In the genomic region with DNA sequence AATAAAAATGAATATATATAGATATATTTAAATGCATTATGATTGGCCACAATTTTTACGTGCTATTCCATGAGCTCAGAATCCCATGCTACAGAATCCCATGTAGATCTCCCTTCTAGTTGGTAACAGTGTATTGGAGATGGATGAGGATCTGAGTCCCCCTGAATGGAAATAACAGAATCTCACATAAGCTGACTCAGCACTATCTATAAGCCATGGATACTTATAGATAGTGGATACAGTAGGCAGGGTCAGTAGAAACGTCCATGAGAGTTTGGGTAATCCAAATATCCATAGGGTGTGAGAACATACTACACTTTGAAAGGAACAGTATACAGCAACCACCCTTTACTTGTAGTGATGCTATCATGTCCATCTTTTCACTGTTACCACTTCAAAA, we compare ENCODE assay signal across 20 cellular contexts.
DNase-seq lines count a peak whose midpoint lies in the region; ATAC-seq, FAIRE-seq and TF ChIP-seq lines count a peak whose summit lies in the region.
"Had no signal": no experiment of that assay in that cellular context is flagged by ENCODE, and none has a peak within 500 bp of the region (broad histone marks: within the 10 kb centered on the region; RNA-seq: fewer than 3 reads in every experiment).

No MANE protein-coding gene starts in this region.

- WGBS in A549 (ENCODE audit: missing lambda C conversion rate): 3% methylated on average over 2 of the region's 2 CpGs
- no CpG with 5 or more reads among the region's 2 CpGs for WGBS in IMR-90 (ENCODE audit: extremely low coverage in 2 of 2, insufficient read length in 1 of 2), 2 experiments
- 90% methylated on average over 2 of the region's 2 CpGs; no CpG with 5 or more reads in 1 of the 2 experiments for WGBS in H1 (ENCODE audit: extremely low coverage in 1 of 2, insufficient coverage in 1 of 2, insufficient read length in 1 of 2, insufficient replicate concordance in 2 of 2, low coverage in 1 of 2, low lambda C conversion rate in 2 of 2, missing lambda C conversion rate in 1 of 2), 2 experiments

- H4K91ac ChIP-seq in IMR-90 (ENCODE audit: insufficient read depth, low read depth, low read length) (no peak overlapping the region), H1 (replicated peaks; ENCODE audit: insufficient read length, low read length) (no peak overlapping the region)

- POLR2A ChIA-PET in A549 (lab: Yijun Ruan, JAX): no interaction called here
- POLR2A ChIA-PET in IMR-90 (lab: Charles Lee; ENCODE audit: unreplicated experiment): no interaction called here
- POLR2A ChIA-PET in H1 (lab: Charles Lee; ENCODE audit: partially characterized antibody): no interaction called here

- H3K4ac ChIP-seq in IMR-90 (ENCODE audit: low read depth, low read length): no peak overlapping the region
- no peak overlapping the region for H3K4ac ChIP-seq in H1 (replicated peaks; ENCODE audit: insufficient read length, low read depth, low read length)

- DNase-seq in A549 (ENCODE audit: low read depth in 1 of 2, low spot score in 1 of 2) (no peak), IMR-90 (no peak), H1 (ENCODE audit: low read depth in 1 of 2, low spot score in 2 of 2) (no peak), urothelium cell line (ENCODE audit: low spot score) (no peak), kidney glomerular epithelial cell (lab: John Stamatoyannopoulos, UW) (no peak)
- DNase-seq: 8988T; AML-193; Caco-2; Calu3; CD4-positive, alpha-beta T cell; CD8-positive, alpha-beta T cell; DMS79 treated with DMSO at 0.1 percent for 48 hours; GF-D8 had no signal

- no peak overlapping the region for H2AFZ ChIP-seq in IMR-90 (replicated peaks; ENCODE audit: low read length, poor library complexity)
- no peak overlapping the region for H2AFZ ChIP-seq in H1 (ENCODE audit: low read length)

- H3K4me2 ChIP-seq in A549 (no peak overlapping the region), IMR-90 (ENCODE audit: low read depth, low read length) (no peak overlapping the region), H1 (ENCODE audit: insufficient read depth in 1 of 2, low read depth in 2 of 2, low read length in 2 of 2) (no peak overlapping the region)
- H3K4me2 ChIP-seq: BLaER1 treated with 17β-estradiol and CSF1 and Interleukin-3, amounts not matched to agents 10 nM and 100 nM had no signal

- H2BK20ac ChIP-seq in IMR-90 (ENCODE audit: low read depth, low read length): no peak overlapping the region
- H2BK20ac ChIP-seq in H1 (ENCODE audit: low read length): no peak overlapping the region

- no peaks in the 10 kb centered on the region for H3K9me1 ChIP-seq in IMR-90 (ENCODE audit: insufficient read depth, low read length)

- no peaks in the 10 kb centered on the region for H4K20me1 ChIP-seq in IMR-90 (ENCODE audit: insufficient read depth, low read length)
- no peaks in the 10 kb centered on the region for H4K20me1 ChIP-seq in H1 (replicated peaks in 1 of 2; ENCODE audit: control insufficient read depth in 1 of 2, insufficient read depth in 2 of 2, low read length in 2 of 2)
- H4K20me1 ChIP-seq: BLaER1 treated with 17β-estradiol and CSF1 and Interleukin-3, amounts not matched to agents 10 nM and 100 nM had no signal

- FAIRE-seq in A549 (lab: Jason Lieb, UNC) (no peak), H1 (lab: Jason Lieb, UNC) (no peak), urothelium cell line (lab: Jason Lieb, UNC) (no peak)
- FAIRE-seq: A204.1, D721Med, G401.6, GM12891, GM19239 had no signal

- in situ Hi-C loops in IMR-90 (cut with MboI; ENCODE audit: low sequenced_read_pairs): no loop called here

- TF ChIP-seq CTCF in A549 (IDR thresholded peaks at IDR 0.05) (no peak), IMR-90 (conservative IDR thresholded peaks at IDR 0.05; ENCODE audit: low read depth, low read length) (no peak), H1 (IDR thresholded peaks at IDR 0.05; ENCODE audit: control extremely low read depth in 1 of 3, insufficient read depth in 1 of 3, low read depth in 1 of 3, low read length in 3 of 3) (no peak)

- H2AK9ac ChIP-seq in IMR-90 (replicated peaks; ENCODE audit: low read depth, low read length, poor library complexity): no peak overlapping the region

- H2BK15ac ChIP-seq in IMR-90 (ENCODE audit: low read depth, low read length) (no peak overlapping the region), H1 (ENCODE audit: low read length) (no peak overlapping the region)

- H3K79me2 ChIP-seq in H1 (ENCODE audit: control insufficient read depth in 1 of 2, insufficient read depth in 2 of 2, low read length in 2 of 2): no peaks in the 10 kb centered on the region

- TF ChIP-seq POLR2A in A549 (IDR thresholded peaks at IDR 0.05; ENCODE audit: low read length): no peak
- TF ChIP-seq POLR2A in IMR-90 (IDR thresholded peaks at IDR 0.05; ENCODE audit: low read depth, low read length): no peak
- TF ChIP-seq POLR2A in H1 (IDR thresholded peaks at IDR 0.05; ENCODE audit: control extremely low read depth in 1 of 2, low read depth in 2 of 2, low read length in 2 of 2): no peak

- H4K8ac ChIP-seq in IMR-90 (ENCODE audit: low read depth in 2 of 2, low read length in 2 of 2): no peak overlapping the region
- H4K8ac ChIP-seq in H1 (ENCODE audit: extremely low read depth, insufficient read depth, low read length): no peak overlapping the region

- TF ChIP-seq RAD21 in A549 (conservative IDR thresholded peaks at IDR 0.05 in 1 of 2, IDR thresholded peaks at IDR 0.05 in 1 of 2) (no peak), IMR-90 (IDR thresholded peaks at IDR 0.05; ENCODE audit: low read length) (no peak), H1 (IDR thresholded peaks at IDR 0.05 in 1 of 2, conservative IDR thresholded peaks at IDR 0.05 in 1 of 2; ENCODE audit: low read depth in 2 of 2, low read length in 2 of 2) (no peak)

- no peaks in the 10 kb centered on the region for H3K23me2 ChIP-seq in H1 (ENCODE audit: low read depth, low read length)

- no peak overlapping the region for H3K56ac ChIP-seq in IMR-90 (ENCODE audit: extremely low read depth, insufficient read depth, low read length)
- H3K56ac ChIP-seq in H1 (replicated peaks; ENCODE audit: insufficient read length, low read depth, low read length): no peak overlapping the region

- intact Hi-C loops in IMR-90 (cut with micrococcal nuclease): no loop called here

- TF ChIP-seq EP300 in A549 (IDR thresholded peaks at IDR 0.05) (no peak), H1 (IDR thresholded peaks at IDR 0.05; ENCODE audit: borderline replicate concordance in 1 of 2, low read depth in 2 of 2, low read length in 2 of 2) (no peak)

- dilution Hi-C loops in IMR-90 (cut with HindIII; ENCODE audit: low sequenced_read_pairs, unreplicated experiment): no loop called here

- CTCF ChIA-PET in A549 (lab: Yijun Ruan, JAX): no interaction called here
- CTCF ChIA-PET in IMR-90 (lab: Yijun Ruan, JAX): no interaction called here
- CTCF ChIA-PET in H1 (lab: Charles Lee; ENCODE audit: partially characterized antibody): no interaction called here

- no peaks in the 10 kb centered on the region for H3K79me1 ChIP-seq in IMR-90 (ENCODE audit: low read depth in 1 of 2, low read length in 2 of 2)
- H3K79me1 ChIP-seq in H1 (ENCODE audit: low read depth, low read length): no peaks in the 10 kb centered on the region

- ATAC-seq in A549: no peak
- no peak for ATAC-seq in IMR-90 (ENCODE audit: low read depth)
- ATAC-seq: CD8-positive, alpha-beta T cell had no signal

- H2BK12ac ChIP-seq in H1 (ENCODE audit: low read depth, low read length): no peak overlapping the region

- H3K36me3 ChIP-seq in IMR-90 (ENCODE audit: control insufficient read depth, insufficient read depth, low read length) (no peaks in the 10 kb centered on the region), H1 (ENCODE audit: control insufficient read depth in 2 of 4, insufficient read depth in 4 of 4, low read length in 3 of 4) (no peaks in the 10 kb centered on the region)
- H3K36me3 ChIP-seq: BLaER1 treated with 17β-estradiol and CSF1 and Interleukin-3, amounts not matched to agents 10 nM and 100 nM had no signal

- H3K27ac ChIP-seq in A549 (no peak overlapping the region), IMR-90 (ENCODE audit: insufficient read depth, low read length) (no peak overlapping the region), H1 (ENCODE audit: low read depth, low read length) (no peak overlapping the region)
- H3K27ac ChIP-seq: BLaER1 treated with 17β-estradiol and CSF1 and Interleukin-3, amounts not matched to agents 10 nM and 100 nM; C4-2B had no signal

- H2BK120ac ChIP-seq in IMR-90 (ENCODE audit: low read depth, low read length): no peak overlapping the region
- H2BK120ac ChIP-seq in H1 (replicated peaks; ENCODE audit: low read depth, low read length): no peak overlapping the region

- H4K5ac ChIP-seq in IMR-90 (ENCODE audit: low read depth, low read length): no peak overlapping the region
- H4K5ac ChIP-seq in H1 (ENCODE audit: insufficient read length, low read depth, low read length): no peak overlapping the region

- H3K27me3 ChIP-seq in IMR-90 (ENCODE audit: control insufficient read depth, insufficient read depth, low read length) (no peaks in the 10 kb centered on the region), H1 (replicated peaks in 1 of 4; ENCODE audit: control insufficient read depth in 3 of 4, extremely low read depth in 1 of 4, insufficient read depth in 3 of 4, low read length in 3 of 4) (no peaks in the 10 kb centered on the region)
- H3K27me3 ChIP-seq: BLaER1 treated with 17β-estradiol and CSF1 and Interleukin-3, amounts not matched to agents 10 nM and 100 nM had no signal

- H2AK5ac ChIP-seq in IMR-90 (ENCODE audit: low read depth, low read length) (no peak overlapping the region), H1 (ENCODE audit: low read depth, low read length) (no peak overlapping the region)

- H3K9me3 ChIP-seq in A549 (no peaks in the 10 kb centered on the region), IMR-90 (ENCODE audit: control insufficient read depth, insufficient read depth, low read length) (no peaks in the 10 kb centered on the region; the same call in 1 of the 2 replicates), H1 (ENCODE audit: insufficient read depth in 2 of 2, low read depth in 1 of 2, low read length in 1 of 2) (no peaks in the 10 kb centered on the region)
- H3K9me3 ChIP-seq: BLaER1 treated with 17β-estradiol and CSF1 and Interleukin-3, amounts not matched to agents 10 nM and 100 nM; Caco-2 had no signal

- H3K4me3 ChIP-seq in A549: no peak overlapping the region
- no peak overlapping the region for H3K4me3 ChIP-seq in IMR-90 (ENCODE audit: insufficient read depth, low read depth, low read length)
- H3K4me3 ChIP-seq in H1 (ENCODE audit: extremely low read depth in 1 of 4, insufficient read depth in 2 of 4, low read depth in 3 of 4, low read length in 4 of 4): no peak overlapping the region
- H3K4me3 ChIP-seq: BLaER1 treated with 17β-estradiol and CSF1 and Interleukin-3, amounts not matched to agents 10 nM and 100 nM had no signal

- no TSS peak for BruUV-seq in IMR-90 (replicated peaks; lab: Mats Ljungman, UMichigan)

- H3K23ac ChIP-seq in IMR-90 (ENCODE audit: low read depth, low read length) (no peak overlapping the region), H1 (ENCODE audit: insufficient read length) (no peak overlapping the region)

- H3K9ac ChIP-seq in IMR-90 (ENCODE audit: low read depth, low read length) (no peak overlapping the region), H1 (replicated peaks in 1 of 4; ENCODE audit: extremely low read depth in 1 of 4, low read depth in 3 of 4, low read length in 3 of 4) (no peak overlapping the region)
- H3K9ac ChIP-seq: BLaER1 treated with 17β-estradiol and CSF1 and Interleukin-3, amounts not matched to agents 10 nM and 100 nM had no signal

- H2BK5ac ChIP-seq in IMR-90 (ENCODE audit: low read depth, low read length, poor library complexity, severe bottlenecking) (no peak overlapping the region), H1 (ENCODE audit: low read depth, low read length) (no peak overlapping the region)

- no peak overlapping the region for H3K14ac ChIP-seq in IMR-90 (replicated peaks; ENCODE audit: low read depth, low read length)
- H3K14ac ChIP-seq in H1 (ENCODE audit: insufficient read length): no peak overlapping the region

- H3K4me1 ChIP-seq in A549: no peaks in the 10 kb centered on the region
- H3K4me1 ChIP-seq in IMR-90 (ENCODE audit: control insufficient read depth, insufficient read depth, low read length): no peaks in the 10 kb centered on the region
- no peaks in the 10 kb centered on the region for H3K4me1 ChIP-seq in H1 (replicated peaks in 1 of 4; ENCODE audit: control insufficient read depth in 3 of 4, insufficient read depth in 4 of 4, low read length in 3 of 4)
- H3K4me1 ChIP-seq: BLaER1 treated with 17β-estradiol and CSF1 and Interleukin-3, amounts not matched to agents 10 nM and 100 nM; Caco-2 had no signal

- H3K18ac ChIP-seq in IMR-90 (ENCODE audit: low read depth, low read length): no peak overlapping the region
- H3K18ac ChIP-seq in H1 (ENCODE audit: extremely low read depth, low read length): no peak overlapping the region
